In the genomic region with DNA sequence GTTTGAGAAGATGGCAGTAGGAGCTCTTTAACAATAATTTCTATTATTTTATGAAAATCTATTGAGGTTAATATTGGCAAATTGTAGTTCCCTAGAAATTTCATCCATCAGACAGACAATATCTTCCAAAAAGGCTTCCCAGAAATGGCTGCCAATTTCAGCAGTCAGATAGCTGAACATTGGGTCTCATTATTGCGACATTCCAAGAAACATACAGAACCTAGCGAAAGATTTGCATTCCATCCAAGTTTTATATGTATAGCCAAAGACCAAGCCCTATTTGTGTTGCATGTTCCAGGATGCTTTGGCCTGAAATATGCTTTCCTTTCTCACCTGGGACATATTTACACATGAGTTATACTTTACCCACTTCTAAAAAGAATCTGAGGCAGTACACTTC, we compare ENCODE assay signal across 16 cellular contexts. TPM values are rescaled to one million over a fixed set of nuclear protein-coding genes. Genes with fewer than 3 reads are reported as not detected.
"Had no signal": no experiment of that assay in that cellular context is flagged by ENCODE, and none has a peak within 500 bp of the region (broad histone marks: within the 10 kb centered on the region; RNA-seq: fewer than 3 reads in every experiment).

No MANE protein-coding gene starts in this region.

- H3K27ac ChIP-seq: SJSA1, SK-N-MC had no signal

- H3K36me3 ChIP-seq: MG63, SJSA1 had no signal

- H3K9me3 ChIP-seq: MG63, SJSA1 had no signal

- H3K4me3 ChIP-seq: MG63, SJSA1 had no signal

- DNase-seq: KBM-7, MG63, NCI-H1092, NCI-H1417 treated with DMSO at 0.1 percent for 48 hours, NCI-H1694 treated with DMSO at 0.1 percent for 48 hours, NCI-H1930, NCI-H2107, NCI-H446, NCI-H510A, NCI-H524 treated with DMSO at 0.1 percent for 48 hours, NCI-H69, NCI-H774, Right ventricle myocardium superior, SIG-M5 had no signal

- H3K27me3 ChIP-seq: MG63, SJSA1 had no signal

RNA-seq across cellular contexts. Expression of gene ACP3, which starts 24.5 kb away (rescaled TPM):
- total RNA-seq: SJSA1 had no signal
